Comparison of ENCODE assay signal across 1 cellular context in genomic region chr3:133746722-133747086, GRCh38.
A peak's percentile ranks its signal among the peaks of the same experiment; 100 is the strongest.
TF ChIP-seq lines count a peak whose summit lies in the region.

No MANE protein-coding gene starts in this region.

TF ChIP-seq in HepG2, 621 proteins besides CTCF, POLR2A, EP300 and RAD21 (continued from another document and continues in another):
- no peak for TF ChIP-seq ZBTB7B (CRISPR knock-in tag; IDR thresholded peaks at IDR 0.05)
- TF ChIP-seq KLF16 (CRISPR knock-in tag; IDR thresholded peaks at IDR 0.05): no peak
- no peak for TF ChIP-seq SP4 (CRISPR knock-in tag; IDR thresholded peaks at IDR 0.05)
- TF ChIP-seq ZNF160 (CRISPR knock-in tag; IDR thresholded peaks at IDR 0.05): no peak
- TF ChIP-seq BCL3 (CRISPR knock-in tag; IDR thresholded peaks at IDR 0.05): no peak
- TF ChIP-seq, protein P1, sequence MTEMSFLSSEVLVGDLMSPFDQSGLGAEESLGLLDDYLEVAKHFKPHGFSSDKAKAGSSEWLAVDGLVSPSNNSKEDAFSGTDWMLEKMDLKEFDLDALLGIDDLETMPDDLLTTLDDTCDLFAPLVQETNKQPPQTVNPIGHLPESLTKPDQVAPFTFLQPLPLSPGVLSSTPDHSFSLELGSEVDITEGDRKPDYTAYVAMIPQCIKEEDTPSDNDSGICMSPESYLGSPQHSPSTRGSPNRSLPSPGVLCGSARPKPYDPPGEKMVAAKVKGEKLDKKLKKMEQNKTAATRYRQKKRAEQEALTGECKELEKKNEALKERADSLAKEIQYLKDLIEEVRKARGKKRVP (CRISPR knock-in tag; IDR thresholded peaks at IDR 0.05): no peak
- TF ChIP-seq ESRRA (CRISPR knock-in tag; IDR thresholded peaks at IDR 0.05; ENCODE audit: low read depth): no peak
- no peak for TF ChIP-seq ZNF143 (CRISPR knock-in tag; IDR thresholded peaks at IDR 0.05)
- TF ChIP-seq ATF1 (CRISPR knock-in tag; IDR thresholded peaks at IDR 0.05): no peak
- TF ChIP-seq, protein P2, sequence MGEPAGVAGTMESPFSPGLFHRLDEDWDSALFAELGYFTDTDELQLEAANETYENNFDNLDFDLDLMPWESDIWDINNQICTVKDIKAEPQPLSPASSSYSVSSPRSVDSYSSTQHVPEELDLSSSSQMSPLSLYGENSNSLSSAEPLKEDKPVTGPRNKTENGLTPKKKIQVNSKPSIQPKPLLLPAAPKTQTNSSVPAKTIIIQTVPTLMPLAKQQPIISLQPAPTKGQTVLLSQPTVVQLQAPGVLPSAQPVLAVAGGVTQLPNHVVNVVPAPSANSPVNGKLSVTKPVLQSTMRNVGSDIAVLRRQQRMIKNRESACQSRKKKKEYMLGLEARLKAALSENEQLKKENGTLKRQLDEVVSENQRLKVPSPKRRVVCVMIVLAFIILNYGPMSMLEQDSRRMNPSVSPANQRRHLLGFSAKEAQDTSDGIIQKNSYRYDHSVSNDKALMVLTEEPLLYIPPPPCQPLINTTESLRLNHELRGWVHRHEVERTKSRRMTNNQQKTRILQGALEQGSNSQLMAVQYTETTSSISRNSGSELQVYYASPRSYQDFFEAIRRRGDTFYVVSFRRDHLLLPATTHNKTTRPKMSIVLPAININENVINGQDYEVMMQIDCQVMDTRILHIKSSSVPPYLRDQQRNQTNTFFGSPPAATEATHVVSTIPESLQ (CRISPR knock-in tag; conservative IDR thresholded peaks at IDR 0.05): no peak
- TF ChIP-seq TOPORS (CRISPR knock-in tag; IDR thresholded peaks at IDR 0.05): peak; percentile 27; the same call in 1 of the 2 replicates
- TF ChIP-seq ZNF891 (CRISPR knock-in tag; IDR thresholded peaks at IDR 0.05): no peak
- TF ChIP-seq ZBTB20 (CRISPR knock-in tag; IDR thresholded peaks at IDR 0.05; ENCODE audit: borderline replicate concordance, low read depth): no peak
- TF ChIP-seq SUZ12 (IDR thresholded peaks at IDR 0.05; ENCODE audit: low read depth, low read length): no peak
- TF ChIP-seq NRL (CRISPR knock-in tag; IDR thresholded peaks at IDR 0.05; ENCODE audit: borderline replicate concordance): no peak
- no peak for TF ChIP-seq MTA1 (CRISPR knock-in tag; IDR thresholded peaks at IDR 0.05; ENCODE audit: borderline replicate concordance)
- TF ChIP-seq EEA1 (CRISPR knock-in tag; IDR thresholded peaks at IDR 0.05; ENCODE audit: borderline replicate concordance): no peak
- 0 out of 2 replicates have a peak, but pooled peaks have one; percentile 18 for TF ChIP-seq ZNF235 (CRISPR knock-in tag; IDR thresholded peaks at IDR 0.05; ENCODE audit: borderline replicate concordance)
- 0 out of 2 replicates have a peak, but pooled peaks have one; percentile 70 for TF ChIP-seq AKNA (CRISPR knock-in tag; IDR thresholded peaks at IDR 0.05; ENCODE audit: borderline replicate concordance)
- TF ChIP-seq, protein P3, sequence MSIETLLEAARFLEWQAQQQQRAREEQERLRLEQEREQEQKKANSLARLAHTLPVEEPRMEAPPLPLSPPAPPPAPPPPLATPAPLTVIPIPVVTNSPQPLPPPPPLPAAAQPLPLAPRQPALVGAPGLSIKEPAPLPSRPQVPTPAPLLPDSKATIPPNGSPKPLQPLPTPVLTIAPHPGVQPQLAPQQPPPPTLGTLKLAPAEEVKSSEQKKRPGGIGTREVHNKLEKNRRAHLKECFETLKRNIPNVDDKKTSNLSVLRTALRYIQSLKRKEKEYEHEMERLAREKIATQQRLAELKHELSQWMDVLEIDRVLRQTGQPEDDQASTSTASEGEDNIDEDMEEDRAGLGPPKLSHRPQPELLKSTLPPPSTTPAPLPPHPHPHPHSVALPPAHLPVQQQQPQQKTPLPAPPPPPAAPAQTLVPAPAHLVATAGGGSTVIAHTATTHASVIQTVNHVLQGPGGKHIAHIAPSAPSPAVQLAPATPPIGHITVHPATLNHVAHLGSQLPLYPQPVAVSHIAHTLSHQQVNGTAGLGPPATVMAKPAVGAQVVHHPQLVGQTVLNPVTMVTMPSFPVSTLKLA (IDR thresholded peaks at IDR 0.05): no peak
- TF ChIP-seq SNAPC2 (CRISPR knock-in tag; IDR thresholded peaks at IDR 0.05): no peak
- no peak for TF ChIP-seq NFATC3 (CRISPR knock-in tag; IDR thresholded peaks at IDR 0.05)
- TF ChIP-seq ZNF512 (CRISPR knock-in tag; IDR thresholded peaks at IDR 0.05): no peak
- no peak for TF ChIP-seq ZBTB1 (CRISPR knock-in tag; IDR thresholded peaks at IDR 0.05; ENCODE audit: borderline replicate concordance)
- no peak for TF ChIP-seq HNF4A (CRISPR knock-in tag; IDR thresholded peaks at IDR 0.05)
- TF ChIP-seq GPN1 (CRISPR knock-in tag; IDR thresholded peaks at IDR 0.05; ENCODE audit: borderline replicate concordance): no peak
- TF ChIP-seq CBX2 (IDR thresholded peaks at IDR 0.05; ENCODE audit: low read depth, low read length): no peak
- TF ChIP-seq CBX2 (CRISPR knock-in tag; IDR thresholded peaks at IDR 0.05; ENCODE audit: low read depth): no peak
- TF ChIP-seq JARID2 (CRISPR knock-in tag; IDR thresholded peaks at IDR 0.05; ENCODE audit: insufficient replicate concordance): no peak
- no peak for TF ChIP-seq ZNF121 (CRISPR knock-in tag; IDR thresholded peaks at IDR 0.05)
- no peak for TF ChIP-seq IKZF1 (IDR thresholded peaks at IDR 0.05)
- no peak for TF ChIP-seq FOXA1 (IDR thresholded peaks at IDR 0.05)
- no peak for TF ChIP-seq FOXA1 (CRISPR knock-in tag; IDR thresholded peaks at IDR 0.05)
- no peak for TF ChIP-seq ZNF607 (CRISPR knock-in tag; IDR thresholded peaks at IDR 0.05; ENCODE audit: borderline replicate concordance)
- TF ChIP-seq KDM4B (CRISPR knock-in tag; IDR thresholded peaks at IDR 0.05): no peak
- TF ChIP-seq HMG20B (CRISPR knock-in tag; conservative IDR thresholded peaks at IDR 0.05): no peak
- TF ChIP-seq, protein P4, sequence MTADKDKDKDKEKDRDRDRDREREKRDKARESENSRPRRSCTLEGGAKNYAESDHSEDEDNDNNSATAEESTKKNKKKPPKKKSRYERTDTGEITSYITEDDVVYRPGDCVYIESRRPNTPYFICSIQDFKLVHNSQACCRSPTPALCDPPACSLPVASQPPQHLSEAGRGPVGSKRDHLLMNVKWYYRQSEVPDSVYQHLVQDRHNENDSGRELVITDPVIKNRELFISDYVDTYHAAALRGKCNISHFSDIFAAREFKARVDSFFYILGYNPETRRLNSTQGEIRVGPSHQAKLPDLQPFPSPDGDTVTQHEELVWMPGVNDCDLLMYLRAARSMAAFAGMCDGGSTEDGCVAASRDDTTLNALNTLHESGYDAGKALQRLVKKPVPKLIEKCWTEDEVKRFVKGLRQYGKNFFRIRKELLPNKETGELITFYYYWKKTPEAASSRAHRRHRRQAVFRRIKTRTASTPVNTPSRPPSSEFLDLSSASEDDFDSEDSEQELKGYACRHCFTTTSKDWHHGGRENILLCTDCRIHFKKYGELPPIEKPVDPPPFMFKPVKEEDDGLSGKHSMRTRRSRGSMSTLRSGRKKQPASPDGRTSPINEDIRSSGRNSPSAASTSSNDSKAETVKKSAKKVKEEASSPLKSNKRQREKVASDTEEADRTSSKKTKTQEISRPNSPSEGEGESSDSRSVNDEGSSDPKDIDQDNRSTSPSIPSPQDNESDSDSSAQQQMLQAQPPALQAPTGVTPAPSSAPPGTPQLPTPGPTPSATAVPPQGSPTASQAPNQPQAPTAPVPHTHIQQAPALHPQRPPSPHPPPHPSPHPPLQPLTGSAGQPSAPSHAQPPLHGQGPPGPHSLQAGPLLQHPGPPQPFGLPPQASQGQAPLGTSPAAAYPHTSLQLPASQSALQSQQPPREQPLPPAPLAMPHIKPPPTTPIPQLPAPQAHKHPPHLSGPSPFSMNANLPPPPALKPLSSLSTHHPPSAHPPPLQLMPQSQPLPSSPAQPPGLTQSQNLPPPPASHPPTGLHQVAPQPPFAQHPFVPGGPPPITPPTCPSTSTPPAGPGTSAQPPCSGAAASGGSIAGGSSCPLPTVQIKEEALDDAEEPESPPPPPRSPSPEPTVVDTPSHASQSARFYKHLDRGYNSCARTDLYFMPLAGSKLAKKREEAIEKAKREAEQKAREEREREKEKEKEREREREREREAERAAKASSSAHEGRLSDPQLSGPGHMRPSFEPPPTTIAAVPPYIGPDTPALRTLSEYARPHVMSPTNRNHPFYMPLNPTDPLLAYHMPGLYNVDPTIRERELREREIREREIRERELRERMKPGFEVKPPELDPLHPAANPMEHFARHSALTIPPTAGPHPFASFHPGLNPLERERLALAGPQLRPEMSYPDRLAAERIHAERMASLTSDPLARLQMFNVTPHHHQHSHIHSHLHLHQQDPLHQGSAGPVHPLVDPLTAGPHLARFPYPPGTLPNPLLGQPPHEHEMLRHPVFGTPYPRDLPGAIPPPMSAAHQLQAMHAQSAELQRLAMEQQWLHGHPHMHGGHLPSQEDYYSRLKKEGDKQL (CRISPR knock-in tag; IDR thresholded peaks at IDR 0.05; ENCODE audit: low read depth): no peak
- TF ChIP-seq ZNF746 (CRISPR knock-in tag; IDR thresholded peaks at IDR 0.05): no peak
- no peak for TF ChIP-seq ELF3 (CRISPR knock-in tag; IDR thresholded peaks at IDR 0.05)
- TF ChIP-seq, protein P5, sequence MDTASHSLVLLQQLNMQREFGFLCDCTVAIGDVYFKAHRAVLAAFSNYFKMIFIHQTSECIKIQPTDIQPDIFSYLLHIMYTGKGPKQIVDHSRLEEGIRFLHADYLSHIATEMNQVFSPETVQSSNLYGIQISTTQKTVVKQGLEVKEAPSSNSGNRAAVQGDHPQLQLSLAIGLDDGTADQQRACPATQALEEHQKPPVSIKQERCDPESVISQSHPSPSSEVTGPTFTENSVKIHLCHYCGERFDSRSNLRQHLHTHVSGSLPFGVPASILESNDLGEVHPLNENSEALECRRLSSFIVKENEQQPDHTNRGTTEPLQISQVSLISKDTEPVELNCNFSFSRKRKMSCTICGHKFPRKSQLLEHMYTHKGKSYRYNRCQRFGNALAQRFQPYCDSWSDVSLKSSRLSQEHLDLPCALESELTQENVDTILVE (CRISPR knock-in tag; IDR thresholded peaks at IDR 0.05): no peak
- TF ChIP-seq RFX1 (IDR thresholded peaks at IDR 0.05): no peak
- no peak for TF ChIP-seq CCAR2 (optimal IDR thresholded peaks at IDR 0.05; ENCODE audit: low read depth, low read length)
- TF ChIP-seq ARID2 (CRISPR knock-in tag; IDR thresholded peaks at IDR 0.05; ENCODE audit: borderline replicate concordance): no peak
- 0 out of 2 replicates have a peak, but pooled peaks have one; percentile 20 for TF ChIP-seq ZNF354B (CRISPR knock-in tag; IDR thresholded peaks at IDR 0.05)
